Comparison of ENCODE assay signal across 9 cellular contexts in genomic region chr13:51223284-51224270, GRCh38. TPM values are rescaled to one million over a fixed set of nuclear protein-coding genes. Genes with fewer than 3 reads are reported as not detected.
DNase-seq lines count a peak whose midpoint lies in the region; ATAC-seq and TF ChIP-seq lines count a peak whose summit lies in the region.
"Had no signal": no experiment of that assay in that cellular context is flagged by ENCODE, and none has a peak within 500 bp of the region (broad histone marks: within the 10 kb centered on the region; RNA-seq: fewer than 3 reads in every experiment).

No MANE protein-coding gene starts in this region.

- peak overlapping the region; percentile 38 for H3K4me3 Mint-ChIP-seq in activated CD8-positive, alpha-beta T cell treated with anti-CD3 and anti-CD28 coated beads, Interleukin-2, amount 10 ng/mL, durations not matched to agents 7 days and 5 days

- no peaks in the 10 kb centered on the region for H3K9me3 Mint-ChIP-seq in activated CD8-positive, alpha-beta T cell treated with anti-CD3 and anti-CD28 coated beads, Interleukin-2, amount 10 ng/mL, durations not matched to agents 7 days and 5 days (ENCODE audit: insufficient read depth)

- H2AFZ ChIP-seq in hepatocyte = no peak overlapping the region

- CTCF ChIA-PET in activated CD8-positive, alpha-beta T cell treated with anti-CD3 and anti-CD28 coated beads, Interleukin-2, amount 10 ng/mL, durations not matched to agents 7 days and 5 days (lab: Charles Lee) = interaction anchor here (0.9 to 2.4 kb wide), 5 partner anchors 10 to 574 kb away, joined by 3 to 8 read pairs (median 3); no protein-coding TSS in a partner anchor
- CTCF ChIA-PET in RWPE1 (lab: Yijun Ruan, JAX) = interaction anchor here (0.6 to 1.1 kb wide), 6 partner anchors 14 to 94 kb away, joined by 3 to 6 read pairs (median 3); no protein-coding TSS in a partner anchor

- ATAC-seq in activated CD8-positive, alpha-beta T cell treated with anti-CD3 and anti-CD28 coated beads, Interleukin-2, amount 10 ng/mL, durations not matched to agents 7 days and 5 days = no peak
- ATAC-seq in GM21576 (IDR thresholded peaks at IDR 0.05; ENCODE audit: unreplicated experiment) = no peak

- WGBS in hepatocyte (ENCODE audit: low lambda C conversion rate, missing lambda C conversion rate) = 37% methylated on average over 19 of the region's 19 CpGs

- H3K9me2 ChIP-seq in hepatocyte (replicated peaks; ENCODE audit: insufficient read depth) = no peaks in the 10 kb centered on the region

- H3K4me3 ChIP-seq in hepatocyte (no peak overlapping the region), retinal pigment epithelial cell (ENCODE audit: low read length) (peak overlapping the region; percentile 91)

- POLR2A ChIA-PET in activated CD8-positive, alpha-beta T cell treated with anti-CD3 and anti-CD28 coated beads, Interleukin-2, amount 10 ng/mL, durations not matched to agents 7 days and 5 days (lab: Charles Lee) = no interaction called here
- POLR2A ChIA-PET in RWPE1 (lab: Yijun Ruan, JAX; ENCODE audit: low non-redundant PET) = interaction anchor here (0.6 kb wide), 1 partner anchor 357 kb away, joined by 3 read pairs; no protein-coding TSS in a partner anchor

- peak overlapping the region; percentile 99 for H3K4me2 ChIP-seq in hepatocyte

- no peak overlapping the region for H3K27ac Mint-ChIP-seq in activated CD8-positive, alpha-beta T cell treated with anti-CD3 and anti-CD28 coated beads, Interleukin-2, amount 10 ng/mL, durations not matched to agents 7 days and 5 days

- H3K27ac ChIP-seq in hepatocyte (no peak overlapping the region), RWPE1 (no peak overlapping the region)

- H3K36me3 ChIP-seq in hepatocyte (replicated peaks; ENCODE audit: insufficient read depth, low read depth) = no peaks in the 10 kb centered on the region

- TF ChIP-seq CTCF in hepatocyte (IDR thresholded peaks at IDR 0.05; ENCODE audit: poor library complexity) (no peak), retinal pigment epithelial cell (conservative IDR thresholded peaks at IDR 0.05; ENCODE audit: low read depth, low read length) (no peak), RWPE1 (conservative IDR thresholded peaks at IDR 0.05; ENCODE audit: low read depth) (no peak)

- DNase-seq in G401 (ENCODE audit: low spot score) = peak; percentile 16
- DNase-seq in activated CD8-positive, alpha-beta T cell treated with anti-CD3 and anti-CD28 coated beads, Interleukin-2, amount 10 ng/mL, durations not matched to agents 7 days and 5 days = no peak
- DNase-seq in hepatocyte (ENCODE audit: low spot score) = no peak
- DNase-seq in retinal pigment epithelial cell (ENCODE audit: low read depth) = no peak
- no peak for DNase-seq in NCI-H2107 (lab: John Stamatoyannopoulos, UW)
- DNase-seq in RWPE1 (ENCODE audit: low spot score) = no peak
- DNase-seq in NCI-H187 treated with DMSO at 0.1 percent for 48 hours (lab: John Stamatoyannopoulos, UW) = no peak
- DNase-seq: RPMI8226 had no signal

- H3K9me3 ChIP-seq in hepatocyte (ENCODE audit: low read depth) = no peaks in the 10 kb centered on the region

- no peaks in the 10 kb centered on the region for H3K36me3 Mint-ChIP-seq in activated CD8-positive, alpha-beta T cell treated with anti-CD3 and anti-CD28 coated beads, Interleukin-2, amount 10 ng/mL, durations not matched to agents 7 days and 5 days (ENCODE audit: low read depth)

- in situ Hi-C loops in G401 (cut with HindIII; ENCODE audit: low sequenced_read_pairs) = no loop called here

- H3K79me2 ChIP-seq in hepatocyte = no peaks in the 10 kb centered on the region

- H3K27me3 ChIP-seq in hepatocyte = peaks cover 83% of the 10 kb centered on the region

- H3K27me3 Mint-ChIP-seq in activated CD8-positive, alpha-beta T cell treated with anti-CD3 and anti-CD28 coated beads, Interleukin-2, amount 10 ng/mL, durations not matched to agents 7 days and 5 days (ENCODE audit: low read depth) = peaks cover 56% of the 10 kb centered on the region

- H3K4me1 Mint-ChIP-seq in activated CD8-positive, alpha-beta T cell treated with anti-CD3 and anti-CD28 coated beads, Interleukin-2, amount 10 ng/mL, durations not matched to agents 7 days and 5 days (ENCODE audit: low read depth) = peaks cover 4% of the 10 kb centered on the region

- H3K4me1 ChIP-seq in hepatocyte (ENCODE audit: insufficient read depth) = no peaks in the 10 kb centered on the region

- no peaks in the 10 kb centered on the region for H4K20me1 ChIP-seq in hepatocyte (ENCODE audit: insufficient read depth, poor library complexity, severe bottlenecking)

RNA-seq across cellular contexts. Expression of gene FAM124A, which starts 1.4 kb away (rescaled TPM):
- 0.49 and 0.95 TPM in 2 replicates for total RNA-seq in G401 (2014; rRNA removed; shearing (Covaris generic))
- total RNA-seq in activated CD8-positive, alpha-beta T cell treated with anti-CD3 and anti-CD28 coated beads, Interleukin-2, amount 10 ng/mL, durations not matched to agents 7 days and 5 days = not detected
- total RNA-seq in hepatocyte = 0.60 and 0.64 TPM in 2 replicates
- polyA plus RNA-seq in hepatocyte = 1.7 TPM in 1 of 2 replicates, not detected in the other
